ENCODE assay signal across 28 cellular contexts in genomic region chr5:67290620-67291019, GRCh38.
A peak's percentile ranks its signal among the peaks of the same experiment; 100 is the strongest.
DNase-seq lines count a peak whose midpoint lies in the region; ATAC-seq and TF ChIP-seq lines count a peak whose summit lies in the region.
"Had no signal": no experiment of that assay in that cellular context is flagged by ENCODE, and none has a peak within 500 bp of the region (broad histone marks: within the 10 kb centered on the region; RNA-seq: fewer than 3 reads in every experiment).

No MANE protein-coding gene starts in this region.

- H3K79me1 ChIP-seq in trophoblast cell (ENCODE audit: low read length), result no peaks in the 10 kb centered on the region

- no peak overlapping the region for H2AFZ ChIP-seq in trophoblast cell (ENCODE audit: insufficient read depth, low read length, poor library complexity)

- no peak overlapping the region for H3K9ac ChIP-seq in trophoblast cell (ENCODE audit: low read length)
- H3K9ac ChIP-seq: KMS-11 had no signal

- H3K36me3 ChIP-seq in stomach, result no peaks in the 10 kb centered on the region
- no peaks in the 10 kb centered on the region for H3K36me3 ChIP-seq in trophoblast cell (ENCODE audit: control insufficient read depth in 1 of 2, insufficient read depth in 2 of 2, low read length in 2 of 2)
- H3K36me3 ChIP-seq: cardiac muscle cell, heart left ventricle, SJSA1, upper lobe of left lung had no signal

- H3K14ac ChIP-seq in trophoblast cell (ENCODE audit: low read length), result no peak overlapping the region

- H3K4me2 ChIP-seq in trophoblast cell (ENCODE audit: low read length), result no peak overlapping the region
- H3K4me2 ChIP-seq: KMS-11 had no signal

- no peaks in the 10 kb centered on the region for H3K4me1 Mint-ChIP-seq in activated CD4-positive, alpha-beta T cell treated with anti-CD3 and anti-CD28 coated beads for 36 hours
- H3K4me1 Mint-ChIP-seq: activated CD4-positive, alpha-beta T cell treated with anti-CD3 and anti-CD28 coated beads, Interleukin-2, amount 10 ng/mL, durations not matched to agents 24 days and 14 days had no signal

- H3K27ac ChIP-seq in angular gyrus (ENCODE audit: low read depth, low read length), result peak overlapping the region; percentile 61
- H3K27ac ChIP-seq in stomach, result peak overlapping the region in 3 of 5 donors; percentile 24 to 47 (median 42)
- no peak overlapping the region for H3K27ac ChIP-seq in trophoblast cell (ENCODE audit: low read depth, low read length)
- H3K27ac ChIP-seq: cardiac muscle cell, KMS-11, SJSA1 had no signal

- no peak overlapping the region for H2BK5ac ChIP-seq in trophoblast cell (ENCODE audit: low read depth, low read length, poor library complexity)

- H3K18ac ChIP-seq in trophoblast cell (ENCODE audit: low read length), result no peak overlapping the region

- H3K36me3 Mint-ChIP-seq in activated CD4-positive, alpha-beta T cell treated with anti-CD3 and anti-CD28 coated beads for 36 hours (ENCODE audit: low read depth), result no peaks in the 10 kb centered on the region
- H3K36me3 Mint-ChIP-seq: mesothelial cell of epicardium; natural killer cell treated with Interleukin-12 subunit alpha and Interleukin-12 subunit beta and Interleukin-15 and Interleukin-18, amount 100 ng/mL, for 72 hours had no signal

- no peak for TF ChIP-seq CTCF in stomach (IDR thresholded peaks at IDR 0.05)

- no peak overlapping the region for H2BK120ac ChIP-seq in trophoblast cell (ENCODE audit: insufficient read depth, low read length, poor library complexity)

- no peak overlapping the region for H2AK5ac ChIP-seq in trophoblast cell (ENCODE audit: low read length)

- H3K9me3 Mint-ChIP-seq in activated CD4-positive, alpha-beta T cell treated with anti-CD3 and anti-CD28 coated beads for 36 hours (ENCODE audit: low read depth), result no peaks in the 10 kb centered on the region
- H3K9me3 Mint-ChIP-seq: activated CD4-positive, alpha-beta T cell treated with anti-CD3 and anti-CD28 coated beads, Interleukin-2, amount 10 ng/mL, durations not matched to agents 24 days and 14 days; activated T-cell treated with anti-CD3 and anti-CD28 coated beads, Interleukin-2, amount 50 U/mL, for 4 hours; dendritic cell treated with granulocyte-macrophage colony-stimulating factor and Interleukin-4, amounts not matched to agents 40 ng/mL and 50 ng/mL, for 4 days; H9; mesothelial cell of epicardium; natural killer cell treated with Interleukin-12 subunit alpha and Interleukin-12 subunit beta and Interleukin-15 and Interleukin-18, amount 100 ng/mL, for 72 hours had no signal

- WGBS in stomach, 5 donors, result 70 to 86% (median 80%) methylated on average over 3 of the region's 3 CpGs
- no CpG with 5 or more reads among the region's 3 CpGs for WGBS in trophoblast cell (ENCODE audit: extremely low coverage, insufficient coverage, insufficient read length)

- ATAC-seq in activated CD4-positive, alpha-beta T cell treated with anti-CD3 and anti-CD28 coated beads for 36 hours, result no peak
- no peak for ATAC-seq in GM18868 (IDR thresholded peaks at IDR 0.05; ENCODE audit: unreplicated experiment)
- ATAC-seq: activated T-cell treated with anti-CD3 and anti-CD28 coated beads, Interleukin-2, amount 50 U/mL, for 4 hours; left colon; natural killer cell treated with Interleukin-12 subunit alpha and Interleukin-12 subunit beta and Interleukin-15 and Interleukin-18, amount 100 ng/mL, for 72 hours; stimulated activated naive CD8-positive, alpha-beta T cell treated with anti-CD3 and anti-CD28 coated beads, Interleukin-15, Interleukin-2, amounts not matched to agents 100 U/mL and 50 U/mL, for 24 hours; T-helper 17 cell had no signal

- intact Hi-C loops in stomach (cut with DNase I; ENCODE audit: low total_unique reads), result no loop called here
- intact Hi-C loops in activated CD4-positive, alpha-beta T cell treated with anti-CD3 and anti-CD28 coated beads for 36 hours (cut with DNase I, micrococcal nuclease), result no loop called here

- no peaks in the 10 kb centered on the region for H3K27me3 ChIP-seq in stomach
- no peaks in the 10 kb centered on the region for H3K27me3 ChIP-seq in trophoblast cell (ENCODE audit: insufficient read depth, low read length)
- H3K27me3 ChIP-seq: cardiac muscle cell, heart left ventricle, SJSA1, upper lobe of left lung had no signal

- no peak overlapping the region for H2BK12ac ChIP-seq in trophoblast cell (ENCODE audit: low read length)

- CTCF ChIA-PET in activated CD4-positive, alpha-beta T cell treated with anti-CD3 and anti-CD28 coated beads for 36 hours (lab: Charles Lee), result no interaction called here

- no peak overlapping the region for H4K12ac ChIP-seq in trophoblast cell (ENCODE audit: low read depth, low read length)

- no peak overlapping the region for H4K8ac ChIP-seq in trophoblast cell (ENCODE audit: low read depth, low read length)

- TF ChIP-seq EP300 in stomach (IDR thresholded peaks at IDR 0.05), result no peak

- no peaks in the 10 kb centered on the region for H3K79me2 ChIP-seq in trophoblast cell (ENCODE audit: control insufficient read depth, insufficient read depth, low read length, poor library complexity)

- H3K4me1 ChIP-seq in stomach (peaks cover 0 to 36% (median 7%) of the 10 kb centered on the region in 4 donors), trophoblast cell (ENCODE audit: control insufficient read depth in 1 of 2, insufficient read depth in 2 of 2, low read length in 2 of 2) (peaks cover 2 to 4% of the 10 kb centered on the region in 2 experiments)

- H3K4me3 ChIP-seq in stomach, result no peak overlapping the region
- no peak overlapping the region for H3K4me3 ChIP-seq in trophoblast cell (ENCODE audit: low read depth, low read length)
- H3K4me3 ChIP-seq: cardiac muscle cell, heart left ventricle, SJSA1, upper lobe of left lung had no signal

- H3K4ac ChIP-seq in trophoblast cell (ENCODE audit: low read depth, low read length), result no peak overlapping the region

- POLR2A ChIA-PET in activated CD4-positive, alpha-beta T cell treated with anti-CD3 and anti-CD28 coated beads for 36 hours (lab: Charles Lee), result no interaction called here

- H4K91ac ChIP-seq in trophoblast cell (ENCODE audit: low read depth, low read length), result no peak overlapping the region

- no peak overlapping the region for H3K23ac ChIP-seq in trophoblast cell (ENCODE audit: low read length)

- H3K27me3 Mint-ChIP-seq in activated CD4-positive, alpha-beta T cell treated with anti-CD3 and anti-CD28 coated beads for 36 hours, result no peaks in the 10 kb centered on the region
- H3K27me3 Mint-ChIP-seq: dendritic cell treated with granulocyte-macrophage colony-stimulating factor and Interleukin-4, amounts not matched to agents 40 ng/mL and 50 ng/mL, for 4 days had no signal

- H3K27ac Mint-ChIP-seq in activated CD4-positive, alpha-beta T cell treated with anti-CD3 and anti-CD28 coated beads for 36 hours, result no peak overlapping the region
- H3K27ac Mint-ChIP-seq: activated CD4-positive, alpha-beta T cell treated with anti-CD3 and anti-CD28 coated beads, Interleukin-2, amount 10 ng/mL, durations not matched to agents 24 days and 14 days; B cell; dendritic cell treated with granulocyte-macrophage colony-stimulating factor and Interleukin-4, amounts not matched to agents 40 ng/mL and 50 ng/mL, for 4 days; H9; mesothelial cell of epicardium; natural killer cell treated with Interleukin-12 subunit alpha and Interleukin-12 subunit beta and Interleukin-15 and Interleukin-18, amount 100 ng/mL, for 72 hours; T-helper 17 cell had no signal

- no peak overlapping the region for H3K4me3 Mint-ChIP-seq in activated CD4-positive, alpha-beta T cell treated with anti-CD3 and anti-CD28 coated beads for 36 hours
- H3K4me3 Mint-ChIP-seq: activated CD4-positive, alpha-beta T cell treated with anti-CD3 and anti-CD28 coated beads, Interleukin-2, amount 10 ng/mL, durations not matched to agents 24 days and 14 days; activated T-cell treated with anti-CD3 and anti-CD28 coated beads, Interleukin-2, amount 50 U/mL, for 4 hours; B cell; dendritic cell treated with granulocyte-macrophage colony-stimulating factor and Interleukin-4, amounts not matched to agents 40 ng/mL and 50 ng/mL, for 4 days; H9; mesothelial cell of epicardium; natural killer cell treated with Interleukin-12 subunit alpha and Interleukin-12 subunit beta and Interleukin-15 and Interleukin-18, amount 100 ng/mL, for 72 hours; T-helper 17 cell had no signal

- DNase-seq in EL (peak; percentile 39), iris pigment epithelial cell (ENCODE audit: low read depth) (peak; percentile 62), stomach (no peak), trophoblast cell (no peak), NCI-H1930 (lab: John Stamatoyannopoulos, UW) (no peak)
- no peak for DNase-seq in activated CD4-positive, alpha-beta T cell treated with anti-CD3 and anti-CD28 coated beads for 36 hours
- DNase-seq: activated CD4-positive, alpha-beta T cell treated with anti-CD3 and anti-CD28 coated beads, Interleukin-2, amount 10 ng/mL, durations not matched to agents 24 days and 14 days; activated naive CD4-positive, alpha-beta T cell treated with Interleukin-2 at 50 U/mL for 16 hours; activated T-cell treated with anti-CD3 and anti-CD28 coated beads, Interleukin-2, amount 50 U/mL, for 4 hours; amniotic stem cell; H9; NCI-H1048; NCI-H2029; NCI-H2227 treated with DMSO at 0.1 percent for 48 hours; stimulated activated naive CD8-positive, alpha-beta T cell treated with anti-CD3 and anti-CD28 coated beads, Interleukin-15, Interleukin-2, amounts not matched to agents 100 U/mL and 50 U/mL, for 24 hours; T-helper 17 cell; upper lobe of left lung had no signal

- H3K9me3 ChIP-seq in stomach (no peaks in the 10 kb centered on the region), trophoblast cell (ENCODE audit: insufficient read depth, low read depth, low read length) (no peaks in the 10 kb centered on the region)
- H3K9me3 ChIP-seq: heart left ventricle, SJSA1, upper lobe of left lung had no signal

- TF ChIP-seq POLR2A in stomach (IDR thresholded peaks at IDR 0.05), result no peak

Comparison
In these comparisons a context has a peak if more than half of its experiments do, and no peak if none do; other contexts are left out.
1. DNase-seq: peak in EL (single experiment) and iris pigment epithelial cell (single experiment); none in stomach (single experiment), trophoblast cell (0 of 2), NCI-H1930 (0 of 2) and activated CD4-positive, alpha-beta T cell treated with anti-CD3 and anti-CD28 coated beads for 36 hours (single experiment).